8 cellular contexts compared by ENCODE assay signal in the genomic region with DNA sequence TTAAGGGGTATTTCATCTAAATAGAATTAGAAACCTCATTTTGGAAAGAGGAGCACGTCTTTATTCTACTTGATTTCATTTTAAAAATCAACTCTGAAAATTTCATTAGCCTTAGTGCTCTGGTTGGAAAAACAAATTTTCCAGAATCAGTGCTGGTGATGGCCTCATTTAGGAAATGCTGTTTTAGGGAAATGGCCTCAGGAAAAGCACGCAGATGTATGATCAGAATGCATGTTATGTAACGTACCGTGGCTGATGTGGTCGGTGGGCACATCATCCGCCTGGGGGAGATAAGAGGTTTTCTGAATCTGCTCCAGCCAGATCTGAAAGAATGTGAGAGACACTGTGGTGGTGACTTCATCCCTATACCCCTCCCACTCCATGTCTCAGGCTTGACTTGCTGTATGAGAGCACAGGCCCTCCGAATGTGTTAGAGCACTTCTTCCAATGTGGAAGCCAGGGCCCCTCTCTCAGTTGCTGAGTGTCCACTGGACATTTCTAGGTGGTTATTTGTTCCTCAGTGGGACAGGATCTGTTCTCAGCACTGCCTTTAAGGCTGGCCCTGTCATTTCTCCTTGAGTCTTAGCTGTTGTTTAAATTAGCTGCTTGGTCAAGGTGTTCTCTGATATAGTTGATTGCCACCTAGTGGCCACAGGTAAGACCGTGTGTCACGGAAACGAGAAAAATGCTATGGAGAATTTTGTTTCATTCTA.
A peak's percentile ranks its signal among the peaks of the same experiment; 100 is the strongest.
DNase-seq lines count a peak whose midpoint lies in the region; ATAC-seq and TF ChIP-seq lines count a peak whose summit lies in the region.

No MANE protein-coding gene starts in this region.

- H3K79me2 ChIP-seq in PC-9 (ENCODE audit: low read depth): peaks cover 27% of the 10 kb centered on the region

- peak; percentile 85 for TF ChIP-seq CTCF in PC-9 (conservative IDR thresholded peaks at IDR 0.05)
- peak; percentile 54 to 77 (median 72) for TF ChIP-seq CTCF in gastrocnemius medialis (IDR thresholded peaks at IDR 0.05 in 4 of 5, conservative IDR thresholded peaks at IDR 0.05 in 1 of 5)

- H3K27ac ChIP-seq in PC-9 (peak overlapping the region; percentile 35; the same call in 1 of the 2 replicates), gastrocnemius medialis (no peak overlapping the region)

- H3K9me2 ChIP-seq in PC-9 (ENCODE audit: insufficient read depth): no peaks in the 10 kb centered on the region

- peak; percentile 26 for DNase-seq in DMS114 treated with DMSO at 0.1 percent for 48 hours (lab: John Stamatoyannopoulos, UW; ENCODE audit: unreplicated experiment)
- peak; percentile 37 to 74 for DNase-seq in PC-9
- peak in 1 of 2 donors; percentile 47 for DNase-seq in activated naive CD4-positive, alpha-beta T cell treated with anti-CD3 and anti-CD28 coated beads, Interleukin-2, amount 50 U/mL, for 72 hours (ENCODE audit: low spot score in 2 of 2)
- DNase-seq in left ventricle myocardium superior: no peak
- no peak for DNase-seq in gastrocnemius medialis

- H3K9me3 ChIP-seq in PC-9 (ENCODE audit: insufficient read depth, low read depth): no peaks in the 10 kb centered on the region
- H3K9me3 ChIP-seq in gastrocnemius medialis: no peaks in the 10 kb centered on the region

- intact Hi-C loops in PC-9 (cut with micrococcal nuclease; ENCODE audit: unreplicated experiment) (loop anchor here (1.0 to 2.0 kb wide), 4 partner anchors 20 to 149 kb away; partner anchors contain the start of gene ARHGAP26), left ventricle myocardium superior (cut with micrococcal nuclease) (loop anchor here (5.0 kb wide), 1 partner anchor 149 kb away; no protein-coding TSS in a partner anchor), gastrocnemius medialis (cut with DNase I; ENCODE audit: low total_unique reads) (loop anchor here (1.0 kb wide), 2 partner anchors 96 to 118 kb away; partner anchors contain the start of gene ARHGAP26)

- H3K4me1 ChIP-seq in PC-9 (replicated peaks; ENCODE audit: insufficient read depth): peaks cover 40% of the 10 kb centered on the region
- peaks cover 9 to 21% of the 10 kb centered on the region in 2 donors for H3K4me1 ChIP-seq in gastrocnemius medialis

- H3K4me2 ChIP-seq in PC-9: peak overlapping the region; percentile 34

- H3F3A ChIP-seq in PC-9 (ENCODE audit: insufficient read depth, low read depth): no peaks in the 10 kb centered on the region; the same call in 1 of the 2 replicates

- CTCF ChIA-PET in PC-9 (lab: Charles Lee): interaction anchor here (0.6 to 1.6 kb wide), 13 partner anchors 10 to 154 kb away, joined by 3 to 14 read pairs (median 5); partner anchors contain the start of gene ARHGAP26

- no peak overlapping the region for H2AFZ ChIP-seq in PC-9

- TF ChIP-seq POLR2A in gastrocnemius medialis (IDR thresholded peaks at IDR 0.05): no peak

- H3K9me3 Mint-ChIP-seq in activated naive CD4-positive, alpha-beta T cell treated with anti-CD3 and anti-CD28 coated beads, Interleukin-2, amount 50 U/mL, for 72 hours: no peaks in the 10 kb centered on the region

- H3K36me3 ChIP-seq in PC-9 (ENCODE audit: low read depth): no peaks in the 10 kb centered on the region
- H3K36me3 ChIP-seq in gastrocnemius medialis: no peaks in the 10 kb centered on the region

- no peak overlapping the region for H3K4me3 ChIP-seq in PC-9
- H3K4me3 ChIP-seq in gastrocnemius medialis: no peak overlapping the region

- no peaks in the 10 kb centered on the region for H3K36me3 Mint-ChIP-seq in activated naive CD4-positive, alpha-beta T cell treated with anti-CD3 and anti-CD28 coated beads, Interleukin-2, amount 50 U/mL, for 72 hours

- H4K20me1 ChIP-seq in PC-9 (ENCODE audit: insufficient read depth): no peaks in the 10 kb centered on the region

- H3K27me3 ChIP-seq in PC-9 (ENCODE audit: insufficient read depth, low read depth): no peaks in the 10 kb centered on the region
- no peaks in the 10 kb centered on the region for H3K27me3 ChIP-seq in gastrocnemius medialis

- BruUV-seq in PC-9 (replicated peaks; lab: Mats Ljungman, UMichigan): no TSS peak

- peak; percentile 62 for ATAC-seq in GM19397 (IDR thresholded peaks at IDR 0.05; ENCODE audit: unreplicated experiment)
- ATAC-seq in HG03571 (IDR thresholded peaks at IDR 0.05; ENCODE audit: unreplicated experiment): peak; percentile 66
- peak; percentile 91 to 92 for ATAC-seq in activated naive CD4-positive, alpha-beta T cell treated with anti-CD3 and anti-CD28 coated beads, Interleukin-2, amount 50 U/mL, for 72 hours
- peak; percentile 27 for ATAC-seq in left ventricle myocardium superior
- ATAC-seq in gastrocnemius medialis: peak; percentile 79 to 87
- no peak for ATAC-seq in HG03439 (IDR thresholded peaks at IDR 0.05; ENCODE audit: unreplicated experiment)

- H3K27ac Mint-ChIP-seq in activated naive CD4-positive, alpha-beta T cell treated with anti-CD3 and anti-CD28 coated beads, Interleukin-2, amount 50 U/mL, for 72 hours: no peak overlapping the region

- POLR2A ChIA-PET in PC-9 (lab: Charles Lee; ENCODE audit: unreplicated experiment): interaction anchor here (0.5 to 0.6 kb wide), 2 partner anchors 94 to 97 kb away, joined by 8 to 10 read pairs; no protein-coding TSS in a partner anchor

- in situ Hi-C loops in gastrocnemius medialis (cut with MboI; ENCODE audit: low sequenced_read_pairs in 4 of 4): loop anchor here in 2 of 4 donors (10.0 kb wide), 2 partner anchors 112 to 122 kb away; no protein-coding TSS in a partner anchor

Comparison
In these comparisons a context has a peak if more than half of its experiments do, and no peak if none do; other contexts are left out.
1. DNase-seq: peak in DMS114 treated with DMSO at 0.1 percent for 48 hours (single experiment) and PC-9 (2 of 2); none in left ventricle myocardium superior (single experiment) and gastrocnemius medialis (0 of 2).